Comparison of ENCODE assay signal across 13 cellular contexts in the genomic region with DNA sequence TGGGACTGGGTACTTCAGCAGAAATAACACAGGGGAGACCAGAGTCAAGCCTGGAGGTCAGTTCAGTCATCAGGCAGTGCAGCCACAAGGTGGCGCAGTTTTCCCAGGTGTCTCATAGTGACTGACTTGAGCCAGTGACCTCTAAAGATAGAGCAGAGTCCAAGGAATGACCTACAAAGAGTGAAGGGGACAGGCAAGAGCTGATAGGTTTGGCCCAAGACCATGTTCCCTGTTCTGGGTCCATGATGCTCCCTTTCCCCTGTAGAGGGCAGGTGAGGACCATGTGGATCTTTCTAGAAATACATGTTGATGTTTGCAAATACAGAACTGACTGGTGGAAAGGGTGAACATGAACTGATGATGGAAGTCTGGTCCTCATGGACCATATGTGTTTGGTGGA. TPM values are rescaled to one million over a fixed set of nuclear protein-coding genes. Genes with fewer than 3 reads are reported as not detected.
DNase-seq lines count a peak whose midpoint lies in the region; ATAC-seq and TF ChIP-seq lines count a peak whose summit lies in the region.
"Not testable (repeated sequence)": the region's sequence is repeated elsewhere in the genome, so short reads cannot be mapped to it uniquely, and the experiment has no call there.
"Had no signal": no experiment of that assay in that cellular context is flagged by ENCODE, and none has a peak within 500 bp of the region (broad histone marks: within the 10 kb centered on the region; RNA-seq: fewer than 3 reads in every experiment).

No MANE protein-coding gene starts in this region.

- not testable (repeated sequence) for H3K4me3 Mint-ChIP-seq in activated CD8-positive, alpha-beta T cell treated with anti-CD3 and anti-CD28 coated beads, Interleukin-2, amount 10 ng/mL, durations not matched to agents 7 days and 5 days; osteocyte (ENCODE audit: unreplicated experiment)

- 22% methylated on average over 1 of the region's 1 CpG for WGBS in mammary epithelial cell (ENCODE audit: low coverage, missing lambda C conversion rate)

- H3K27ac ChIP-seq in KMS-11; mammary epithelial cell (ENCODE audit: insufficient read depth, low read depth, low read length); cardiac muscle cell: not testable (repeated sequence)

- intact Hi-C loops in mammary epithelial cell (cut with micrococcal nuclease): loop anchor here (1.0 kb wide), 1 partner anchor 101 kb away; no protein-coding TSS in a partner anchor

- not testable (repeated sequence) for H3K9ac ChIP-seq in KMS-11; mammary epithelial cell (ENCODE audit: insufficient read depth, low read length)

- CTCF ChIA-PET in activated CD8-positive, alpha-beta T cell treated with anti-CD3 and anti-CD28 coated beads, Interleukin-2, amount 10 ng/mL, durations not matched to agents 7 days and 5 days (lab: Charles Lee): not testable (repeated sequence)
- CTCF ChIA-PET in mammary epithelial cell (lab: Charles Lee; ENCODE audit: low non-redundant PET): interaction anchor here (1.3 kb wide), 1 partner anchor 12 kb away, joined by 3 read pairs; no protein-coding TSS in a partner anchor

- not testable (repeated sequence) for H3K9me3 ChIP-seq in mammary epithelial cell (replicated peaks; ENCODE audit: insufficient read depth, low read length); cardiac muscle cell (ENCODE audit: low read depth)

- not testable (repeated sequence) for ATAC-seq in activated CD8-positive, alpha-beta T cell treated with anti-CD3 and anti-CD28 coated beads, Interleukin-2, amount 10 ng/mL, durations not matched to agents 7 days and 5 days

- not testable (repeated sequence) for H3K4me3 ChIP-seq in KMS-11 (IDR thresholded peaks at IDR 0.05; ENCODE audit: insufficient read depth, low read depth, low read length); mammary epithelial cell (replicated peaks in 1 of 3; ENCODE audit: insufficient read depth in 1 of 3, low read depth in 2 of 3, low read length in 3 of 3); cardiac muscle cell

- H3K27me3 Mint-ChIP-seq in activated CD8-positive, alpha-beta T cell treated with anti-CD3 and anti-CD28 coated beads, Interleukin-2, amount 10 ng/mL, durations not matched to agents 7 days and 5 days (ENCODE audit: low read depth); osteocyte (ENCODE audit: unreplicated experiment): not testable (repeated sequence)

- TF ChIP-seq CTCF in KMS-11 (conservative IDR thresholded peaks at IDR 0.05; ENCODE audit: low read depth, low read length) (peak; percentile 55), mammary epithelial cell (conservative IDR thresholded peaks at IDR 0.05 in 1 of 2, IDR thresholded peaks at IDR 0.05 in 1 of 2; ENCODE audit: extremely low read depth in 1 of 2, insufficient read depth in 1 of 2, low read depth in 1 of 2, low read length in 2 of 2) (peak in 1 of 2 donors; percentile 69), cardiac muscle cell (IDR thresholded peaks at IDR 0.05; ENCODE audit: low read depth, low read length) (peak; percentile 30)
- TF ChIP-seq CTCF in osteocyte (IDR thresholded peaks at IDR 0.05): not testable (repeated sequence)

- in situ Hi-C loops in mammary epithelial cell (cut with MboI; ENCODE audit: low sequenced_read_pairs in 2 of 2): loop anchor here (10.0 kb wide), 2 partner anchors 95 to 155 kb away; partner anchors contain the start of genes PSG11 (in 1 of the 2) and PSG2 (in 1 of the 2)

- not testable (repeated sequence) for H3K36me3 ChIP-seq in KMS-11 (ENCODE audit: insufficient read depth); mammary epithelial cell (ENCODE audit: insufficient read depth, low read length); cardiac muscle cell

- not testable (repeated sequence) for H3K79me2 ChIP-seq in KMS-11 (ENCODE audit: insufficient read depth, low read depth); mammary epithelial cell (ENCODE audit: insufficient read depth, low read length)

- H3K4me2 ChIP-seq in KMS-11; mammary epithelial cell (ENCODE audit: insufficient read depth, low read depth, low read length): not testable (repeated sequence)

- H3K36me3 Mint-ChIP-seq in activated CD8-positive, alpha-beta T cell treated with anti-CD3 and anti-CD28 coated beads, Interleukin-2, amount 10 ng/mL, durations not matched to agents 7 days and 5 days (ENCODE audit: low read depth); osteocyte (ENCODE audit: unreplicated experiment): not testable (repeated sequence)

- not testable (repeated sequence) for H3K4me1 Mint-ChIP-seq in activated CD8-positive, alpha-beta T cell treated with anti-CD3 and anti-CD28 coated beads, Interleukin-2, amount 10 ng/mL, durations not matched to agents 7 days and 5 days (ENCODE audit: low read depth); osteocyte (ENCODE audit: unreplicated experiment)

- dilution Hi-C loops in mammary epithelial cell (cut with HindIII; ENCODE audit: low sequenced_read_pairs): loop anchor here (5.0 kb wide), 2 partner anchors 72 to 97 kb away; partner anchors contain the start of gene PSG11

- not testable (repeated sequence) for H3K4me1 ChIP-seq in KMS-11 (ENCODE audit: low read depth, poor library complexity, severe bottlenecking); cardiac muscle cell (ENCODE audit: low read depth)
- H3K4me1 ChIP-seq in mammary epithelial cell (ENCODE audit: insufficient read depth, low read length): peaks cover 33% of the 10 kb centered on the region

- not testable (repeated sequence) for H2AFZ ChIP-seq in KMS-11 (ENCODE audit: low read depth); mammary epithelial cell (ENCODE audit: low read depth, low read length)

- not testable (repeated sequence) for H3K27ac Mint-ChIP-seq in activated CD8-positive, alpha-beta T cell treated with anti-CD3 and anti-CD28 coated beads, Interleukin-2, amount 10 ng/mL, durations not matched to agents 7 days and 5 days; osteocyte (ENCODE audit: unreplicated experiment)

- POLR2A ChIA-PET in activated CD8-positive, alpha-beta T cell treated with anti-CD3 and anti-CD28 coated beads, Interleukin-2, amount 10 ng/mL, durations not matched to agents 7 days and 5 days (lab: Charles Lee): not testable (repeated sequence)

- H3K9me3 Mint-ChIP-seq in activated CD8-positive, alpha-beta T cell treated with anti-CD3 and anti-CD28 coated beads, Interleukin-2, amount 10 ng/mL, durations not matched to agents 7 days and 5 days (ENCODE audit: insufficient read depth): not testable (repeated sequence)
- H3K9me3 Mint-ChIP-seq in osteocyte (ENCODE audit: unreplicated experiment): peaks cover 27% of the 10 kb centered on the region

- not testable (repeated sequence) for H4K20me1 ChIP-seq in KMS-11 (ENCODE audit: insufficient read depth); mammary epithelial cell (ENCODE audit: insufficient read depth, low read length)

- not testable (repeated sequence) for BruUV-seq in mammary epithelial cell (replicated peaks; lab: Mats Ljungman, UMichigan)

- not testable (repeated sequence) for H3K27me3 ChIP-seq in KMS-11 (ENCODE audit: insufficient read depth, low read depth); mammary epithelial cell (ENCODE audit: insufficient read depth, low read length); cardiac muscle cell

- peak; percentile 47 for DNase-seq in A172 (ENCODE audit: low spot score)
- DNase-seq in Daoy (ENCODE audit: low read depth): peak; percentile 35
- DNase-seq in RPMI7951 (ENCODE audit: low read depth): peak; percentile 16
- peak; percentile 42 for DNase-seq in activated CD8-positive, alpha-beta T cell treated with anti-CD3 and anti-CD28 coated beads, Interleukin-2, amount 10 ng/mL, durations not matched to agents 7 days and 5 days
- peak; percentile 43 for DNase-seq in mammary epithelial cell
- peak in 1 of 2 donors; percentile 10 for DNase-seq in cardiac muscle cell (ENCODE audit: low read depth in 1 of 2, low spot score in 1 of 2)
- peak; percentile 59 for DNase-seq in osteocyte (ENCODE audit: extremely low spot score, unreplicated experiment)

RNA-seq across cellular contexts. Expression of gene PSG7, which starts 6.8 kb away (rescaled TPM):
- total RNA-seq in A172 (2014; rRNA removed; shearing (Covaris generic)): 0.07 TPM in 1 of 2 replicates, not detected in the other
- not detected in 2 replicates for total RNA-seq in Daoy (2014; rRNA removed; shearing (Covaris generic))
- not detected in 2 replicates for total RNA-seq in RPMI7951 (2014; rRNA removed; shearing (Covaris generic))
- total RNA-seq in activated CD8-positive, alpha-beta T cell treated with anti-CD3 and anti-CD28 coated beads, Interleukin-2, amount 10 ng/mL, durations not matched to agents 7 days and 5 days: not detected
- total RNA-seq in mammary epithelial cell (not detected), cardiac muscle cell (not detected in 2 replicates), osteocyte (not detected in 2 replicates)
- polyA plus RNA-seq in mammary epithelial cell (0.05 TPM), cardiac muscle cell (not detected in 2 replicates)
- polyA minus RNA-seq in mammary epithelial cell: not detected
- total RNA-seq: activated T-helper 17 cell treated with anti-CD3 and anti-CD28 coated beads, Interleukin-2, amount 50 U/mL, for 72 hours; esophagus squamous epithelium; natural killer cell treated with Interleukin-12 subunit alpha and Interleukin-12 subunit beta and Interleukin-15 and Interleukin-18, amount 100 ng/mL, for 72 hours; Right ventricle myocardium inferior; ureter had no signal

RNA-seq across cellular contexts. Expression of gene PSG6, which starts 12.5 kb away (rescaled TPM):
- not detected in 2 replicates for total RNA-seq in A172 (2014; rRNA removed; shearing (Covaris generic))
- not detected in 2 replicates for total RNA-seq in Daoy (2014; rRNA removed; shearing (Covaris generic))
- not detected in 2 replicates for total RNA-seq in RPMI7951 (2014; rRNA removed; shearing (Covaris generic))
- total RNA-seq in activated CD8-positive, alpha-beta T cell treated with anti-CD3 and anti-CD28 coated beads, Interleukin-2, amount 10 ng/mL, durations not matched to agents 7 days and 5 days: not detected
- 1 to 10 TPM in 1 of 2 donors, not detected in 1; 1.2 TPM for total RNA-seq in mammary epithelial cell
- 0.12 TPM for polyA plus RNA-seq in mammary epithelial cell
- not detected for polyA minus RNA-seq in mammary epithelial cell
- not detected in 2 replicates for total RNA-seq in cardiac muscle cell
- polyA plus RNA-seq in cardiac muscle cell: not detected in 2 replicates
- total RNA-seq in osteocyte: not detected in 2 replicates
- total RNA-seq: activated T-helper 17 cell treated with anti-CD3 and anti-CD28 coated beads, Interleukin-2, amount 50 U/mL, for 72 hours; esophagus squamous epithelium; natural killer cell treated with Interleukin-12 subunit alpha and Interleukin-12 subunit beta and Interleukin-15 and Interleukin-18, amount 100 ng/mL, for 72 hours; Right ventricle myocardium inferior; ureter had no signal

RNA-seq across cellular contexts. Expression of gene PSG1, which starts 50.7 kb away (rescaled TPM):
- total RNA-seq in A172 (2014; rRNA removed; shearing (Covaris generic)): 0.43 and 1.5 TPM in 2 replicates
- total RNA-seq in Daoy (2014; rRNA removed; shearing (Covaris generic)): not detected in 2 replicates
- 0.24 TPM in 1 of 2 replicates, not detected in the other for total RNA-seq in RPMI7951 (2014; rRNA removed; shearing (Covaris generic))
- not detected for total RNA-seq in activated CD8-positive, alpha-beta T cell treated with anti-CD3 and anti-CD28 coated beads, Interleukin-2, amount 10 ng/mL, durations not matched to agents 7 days and 5 days
- total RNA-seq in mammary epithelial cell (not detected), cardiac muscle cell (not detected in 2 replicates), osteocyte (not detected in 2 replicates)
- polyA plus RNA-seq in mammary epithelial cell (0.10 TPM), cardiac muscle cell (not detected in 2 replicates)
- polyA minus RNA-seq in mammary epithelial cell: not detected
- total RNA-seq: esophagus squamous epithelium; natural killer cell treated with Interleukin-12 subunit alpha and Interleukin-12 subunit beta and Interleukin-15 and Interleukin-18, amount 100 ng/mL, for 72 hours; Right ventricle myocardium inferior; ureter had no signal
